16 cellular contexts compared by ENCODE assay signal in the genomic region with DNA sequence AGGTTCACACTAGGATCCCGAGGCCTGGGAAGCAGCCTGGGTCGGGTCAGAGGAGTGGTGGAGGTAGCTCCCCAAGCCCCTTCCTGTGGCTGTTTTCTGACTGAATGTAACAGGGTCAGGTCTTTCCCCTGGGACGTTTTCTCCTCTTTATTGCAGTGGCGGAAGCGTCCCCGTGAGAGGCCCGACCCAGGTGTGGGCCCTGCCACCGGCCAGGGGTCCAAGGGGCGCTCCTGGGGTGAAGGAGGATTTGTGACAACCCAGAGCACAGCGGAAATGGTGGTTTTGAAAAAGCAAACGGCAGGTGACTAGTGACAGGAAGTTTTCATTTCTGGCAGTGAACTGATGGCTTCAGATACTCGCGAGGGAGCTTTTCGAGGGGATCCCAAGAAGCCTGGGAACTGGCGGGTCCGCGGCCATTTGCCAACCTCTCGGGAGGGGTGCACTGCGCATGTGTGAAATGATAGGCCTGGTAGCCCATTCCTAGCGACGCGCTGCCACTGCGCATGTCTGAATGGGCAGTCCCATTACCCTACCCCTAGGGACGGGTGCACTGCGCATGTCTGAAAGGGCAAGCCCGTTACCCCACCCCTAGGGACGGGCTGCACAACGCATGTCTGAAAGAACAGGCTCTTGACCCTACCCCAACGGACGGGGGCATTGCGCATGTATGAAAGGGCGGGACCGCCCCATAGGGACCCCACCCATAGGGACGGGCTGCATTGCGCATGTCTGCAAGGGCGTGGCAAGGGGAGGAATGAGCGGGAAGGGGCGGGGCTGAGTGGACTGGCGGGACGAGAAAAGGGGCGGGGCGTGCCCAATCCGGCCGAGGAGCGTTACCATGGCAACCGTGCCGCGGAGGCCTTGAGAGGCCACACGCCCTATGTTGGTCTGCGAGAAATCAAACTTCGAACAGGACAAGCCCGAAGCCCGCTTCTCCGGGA.
DNase-seq lines count a peak whose midpoint lies in the region; ATAC-seq and TF ChIP-seq lines count a peak whose summit lies in the region.
"Had no signal": no experiment of that assay in that cellular context is flagged by ENCODE, and none has a peak within 500 bp of the region (broad histone marks: within the 10 kb centered on the region; RNA-seq: fewer than 3 reads in every experiment).

No MANE protein-coding gene starts in this region.

- intact Hi-C loops in Right ventricle myocardium inferior (cut with DNase I) (no loop called here), Right ventricle myocardium superior (cut with DNase I) (no loop called here), right cardiac atrium (cut with DNase I) (no loop called here), aorta (cut with DNase I) (no loop called here)

- WGBS in right cardiac atrium, result 46% methylated on average over 54 of the region's 54 CpGs
- WGBS in aorta, 2 donors, result 50 to 53% methylated on average over 53 to 54 of the region's 54 CpGs

- peak; percentile 37 for DNase-seq in Right ventricle myocardium inferior (ENCODE audit: missing footprints)
- no peak for DNase-seq in Right ventricle myocardium superior
- peak; percentile 92 for DNase-seq in NCI-H748 (lab: John Stamatoyannopoulos, UW; ENCODE audit: unreplicated experiment)
- DNase-seq in right cardiac atrium, result no peak
- no peak for DNase-seq in aorta
- no peak for DNase-seq in GM13977 (ENCODE audit: low spot score)
- DNase-seq in NCI-H2196 treated with DMSO at 0.1 percent for 48 hours (lab: John Stamatoyannopoulos, UW; ENCODE audit: unreplicated experiment), result no peak
- DNase-seq: activated CD8-positive, alpha-beta memory T cell treated with anti-CD3 and anti-CD28 coated beads, Interleukin-2, amount 10 ng/mL, durations not matched to agents 7 days and 5 days; activated gamma-delta T cell; amniotic stem cell; CD8-positive, alpha-beta T cell; HFFc6; MG63; NCI-H2081; uterus had no signal

- H3K4me1 ChIP-seq in right cardiac atrium (ENCODE audit: control insufficient read depth, insufficient read depth, low read length), result no peaks in the 10 kb centered on the region
- no peaks in the 10 kb centered on the region for H3K4me1 ChIP-seq in aorta (ENCODE audit: control insufficient read depth in 1 of 2, insufficient read depth in 2 of 2, low read length in 2 of 2)
- H3K4me1 ChIP-seq: uterus had no signal

- no peak overlapping the region for H3K4me3 ChIP-seq in right cardiac atrium (ENCODE audit: low read length)
- H3K4me3 ChIP-seq in aorta (ENCODE audit: low read length in 2 of 2), result no peak overlapping the region
- H3K4me3 ChIP-seq: MG63, uterus had no signal

- ATAC-seq in Right ventricle myocardium inferior (peak; percentile 71), Right ventricle myocardium superior (ENCODE audit: poor library complexity) (no peak), right cardiac atrium (peak; percentile 35 to 40), aorta (ENCODE audit: low FRiP score) (peak; percentile 36), HG02970 (IDR thresholded peaks at IDR 0.05; ENCODE audit: low FRiP score, unreplicated experiment) (no peak)
- ATAC-seq: activated CD8-positive, alpha-beta memory T cell treated with anti-CD3 and anti-CD28 coated beads, Interleukin-2, amount 10 ng/mL, durations not matched to agents 7 days and 5 days; CD8-positive, alpha-beta T cell had no signal

- H3K27me3 ChIP-seq in right cardiac atrium (ENCODE audit: control insufficient read depth, insufficient read depth) (no peaks in the 10 kb centered on the region), aorta (ENCODE audit: control insufficient read depth in 1 of 2, insufficient read depth in 2 of 2, low read length in 1 of 2) (no peaks in the 10 kb centered on the region)
- H3K27me3 ChIP-seq: MG63, uterus had no signal

- H3K36me3 ChIP-seq in aorta (ENCODE audit: control insufficient read depth in 1 of 2, insufficient read depth in 2 of 2, low read length in 1 of 2), result no peaks in the 10 kb centered on the region
- H3K36me3 ChIP-seq: MG63 had no signal

- in situ Hi-C loops in GM13977 (cut with MboI; ENCODE audit: low pct_unique_long_range_greater_than_20kb, low sequenced_read_pairs, unreplicated experiment), result no loop called here

- no peak for TF ChIP-seq CTCF in GM13977 (IDR thresholded peaks at IDR 0.05; ENCODE audit: extremely low read depth, insufficient read depth, missing control alignments)

- H3K9me3 ChIP-seq in right cardiac atrium (ENCODE audit: control insufficient read depth, low read length) (no peaks in the 10 kb centered on the region), aorta (ENCODE audit: control insufficient read depth, low read length) (no peaks in the 10 kb centered on the region)
- H3K9me3 ChIP-seq: MG63, uterus had no signal

- H3K27ac ChIP-seq in right cardiac atrium (ENCODE audit: low read length) (no peak overlapping the region), aorta (ENCODE audit: low read depth in 1 of 2, low read length in 2 of 2) (no peak overlapping the region)
- H3K27ac ChIP-seq: uterus had no signal

Comparison
In these comparisons a context has a peak if more than half of its experiments do, and no peak if none do; other contexts are left out.
1. ATAC-seq: peak in Right ventricle myocardium inferior (single experiment), right cardiac atrium (2 of 2) and aorta (single experiment); none in Right ventricle myocardium superior (single experiment) and HG02970 (single experiment).
2. DNase-seq: peak in Right ventricle myocardium inferior (single experiment) and NCI-H748 (single experiment); none in Right ventricle myocardium superior (single experiment), right cardiac atrium (0 of 3), aorta (0 of 2), GM13977 (single experiment) and NCI-H2196 treated with DMSO at 0.1 percent for 48 hours (single experiment).